Comparison of ENCODE assay signal across 14 cellular contexts in the genomic region with DNA sequence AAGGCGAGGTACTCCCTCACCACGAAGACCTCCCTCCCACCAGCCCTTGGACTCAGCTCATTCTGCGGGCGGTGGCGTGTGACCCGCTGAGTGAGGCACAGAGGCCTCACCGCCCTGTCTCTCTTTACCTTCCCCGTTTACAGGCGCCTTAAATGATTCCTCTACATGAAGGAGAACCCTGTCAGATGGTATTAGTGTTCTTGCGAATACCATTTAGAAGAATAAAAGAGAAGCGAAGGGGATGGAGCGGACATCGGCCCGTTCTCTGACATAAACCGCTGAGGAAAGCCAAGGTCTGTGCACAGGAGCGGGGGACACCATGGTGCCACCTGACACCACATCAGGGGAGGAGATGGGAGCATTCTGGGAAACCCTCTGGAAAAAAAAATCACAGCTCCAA.
DNase-seq lines count a peak whose midpoint lies in the region; ATAC-seq and TF ChIP-seq lines count a peak whose summit lies in the region.
"Had no signal": no experiment of that assay in that cellular context is flagged by ENCODE, and none has a peak within 500 bp of the region (broad histone marks: within the 10 kb centered on the region; RNA-seq: fewer than 3 reads in every experiment).

No MANE protein-coding gene starts in this region.

- 94 to 97% (median 95%) methylated on average over 16 of the region's 16 CpGs for WGBS in heart left ventricle, 4 donors
- 93 to 97% methylated on average over 16 of the region's 16 CpGs for whole genome bisulfite sequencing in esophagus, 2 donors
- 95 to 97% (median 96%) methylated on average over 16 of the region's 16 CpGs for WGBS in ovary, 3 donors
- 94% methylated on average over 16 of the region's 16 CpGs for WGBS in upper lobe of left lung, 2 donors

- DNase-seq in heart left ventricle (no peak), left ventricle myocardium superior (no peak), ovary (peak in 2 of 5 donors; percentile 21 to 25), upper lobe of left lung (no peak), SW480 (ENCODE audit: low spot score) (no peak), NOMO-1 treated with DMSO at 0.1 percent for 48 hours (lab: John Stamatoyannopoulos, UW; ENCODE audit: unreplicated experiment) (no peak), amniotic stem cell (lab: John Stamatoyannopoulos, UW) (no peak)
- DNase-seq: activated CD4-positive, alpha-beta T cell treated with anti-CD3 and anti-CD28 coated beads for 4 hours; AML-193; naive B cell; NCI-H1417 treated with DMSO at 0.1 percent for 48 hours; stimulated activated CD4-positive, alpha-beta T cell treated with anti-CD3 and anti-CD28 coated beads, Interleukin-1b, Interleukin-23, amount 100 ng/mL, for 48 hours; T-cell had no signal

- TF ChIP-seq EP300 in ovary (IDR thresholded peaks at IDR 0.05) (no peak), upper lobe of left lung (IDR thresholded peaks at IDR 0.05) (no peak)

- TF ChIP-seq CTCF in heart left ventricle (IDR thresholded peaks at IDR 0.05) = no peak
- no peak for TF ChIP-seq CTCF in ovary (IDR thresholded peaks at IDR 0.05)
- no peak for TF ChIP-seq CTCF in upper lobe of left lung (IDR thresholded peaks at IDR 0.05)

- intact Hi-C loops in heart left ventricle (cut with DNase I) (loop anchor here in 3 of 10 donors (5.0 to 10.0 kb wide), 2 partner anchors 174 to 176 kb away; no protein-coding TSS in a partner anchor), left ventricle myocardium superior (cut with micrococcal nuclease) (no loop called here), ovary (cut with DNase I) (loop anchor here in 1 of 4 donors (10.0 kb wide), 1 partner anchor 174 kb away; no protein-coding TSS in a partner anchor)

- no peak for ATAC-seq in heart left ventricle
- no peak for ATAC-seq in left ventricle myocardium superior
- no peak for ATAC-seq in upper lobe of left lung (ENCODE audit: low FRiP score in 2 of 2)
- ATAC-seq: T-cell had no signal

- H3K4me1 ChIP-seq in heart left ventricle (peaks cover 0 to 76% (median 55%) of the 10 kb centered on the region in 12 donors), esophagus (ENCODE audit: control insufficient read depth in 2 of 2, insufficient read depth in 2 of 2, low read length in 1 of 2) (peaks cover 18 to 29% of the 10 kb centered on the region in 2 donors), ovary (ENCODE audit: insufficient read depth) (peaks cover 30% of the 10 kb centered on the region), upper lobe of left lung (peaks cover 49 to 67% (median 57%) of the 10 kb centered on the region in 4 donors)

- no peak overlapping the region for H3K4me3 ChIP-seq in heart left ventricle
- no peak overlapping the region for H3K4me3 ChIP-seq in esophagus (ENCODE audit: low read depth in 1 of 2, low read length in 2 of 2)
- H3K4me3 ChIP-seq in ovary = no peak overlapping the region
- H3K4me3 ChIP-seq in upper lobe of left lung = no peak overlapping the region

- no peaks in the 10 kb centered on the region for H3K36me3 ChIP-seq in heart left ventricle
- no peaks in the 10 kb centered on the region for H3K36me3 ChIP-seq in esophagus (ENCODE audit: control insufficient read depth in 2 of 2, insufficient read depth in 2 of 2, low read length in 1 of 2)
- H3K36me3 ChIP-seq in ovary = no peaks in the 10 kb centered on the region
- H3K36me3 ChIP-seq in upper lobe of left lung = no peaks in the 10 kb centered on the region

- H3K27me3 ChIP-seq in heart left ventricle = no peaks in the 10 kb centered on the region
- H3K27me3 ChIP-seq in esophagus (ENCODE audit: control insufficient read depth in 1 of 2, insufficient read depth in 2 of 2, low read length in 2 of 2) = no peaks in the 10 kb centered on the region
- H3K27me3 ChIP-seq in ovary = no peaks in the 10 kb centered on the region
- no peaks in the 10 kb centered on the region for H3K27me3 ChIP-seq in upper lobe of left lung

- TF ChIP-seq POLR2A in heart left ventricle (IDR thresholded peaks at IDR 0.05) (no peak), ovary (IDR thresholded peaks at IDR 0.05) (no peak), upper lobe of left lung (IDR thresholded peaks at IDR 0.05) (no peak)

- H3K9me3 ChIP-seq in heart left ventricle (no peaks in the 10 kb centered on the region), esophagus (ENCODE audit: control insufficient read depth in 2 of 2, insufficient read depth in 1 of 2, low read depth in 1 of 2, low read length in 1 of 2) (no peaks in the 10 kb centered on the region), ovary (no peaks in the 10 kb centered on the region), upper lobe of left lung (no peaks in the 10 kb centered on the region)

- H3K27ac ChIP-seq in heart left ventricle (peak overlapping the region; percentile 57 to 93 (median 82)), esophagus (ENCODE audit: low read depth in 2 of 2, low read length in 1 of 2) (peak overlapping the region; percentile 71 to 87), ovary (peak overlapping the region; percentile 76 to 84), upper lobe of left lung (peak overlapping the region; percentile 86 to 93 (median 91))
